19 cellular contexts compared by ENCODE assay signal in the genomic region with DNA sequence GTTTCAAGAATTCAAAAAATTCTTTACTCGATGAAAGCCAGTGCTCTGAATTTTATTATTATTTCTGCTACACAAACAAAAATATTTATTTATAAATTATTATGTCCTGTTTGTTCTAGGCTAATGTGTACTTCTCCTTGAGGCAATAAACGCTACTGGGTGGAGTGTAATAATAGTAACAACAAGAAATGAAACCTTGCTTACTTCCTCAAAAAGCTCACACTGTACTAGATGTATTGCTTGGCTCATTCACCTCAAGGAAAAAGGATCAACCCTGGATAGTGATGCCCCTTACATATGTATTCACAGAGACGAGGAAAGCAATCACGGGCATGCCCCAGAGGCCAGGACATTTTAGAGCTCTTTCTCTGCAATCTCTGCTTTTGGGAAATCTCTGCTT.
"Had no signal": no experiment of that assay in that cellular context is flagged by ENCODE, and none has a peak within 500 bp of the region (broad histone marks: within the 10 kb centered on the region; RNA-seq: fewer than 3 reads in every experiment).

No MANE protein-coding gene starts in this region.

- DNase-seq: activated CD4-positive, alpha-beta T cell treated with anti-CD3 and anti-CD28 coated beads for 1 hour; activated CD4-positive, alpha-beta T cell treated with anti-CD3 and anti-CD28 coated beads, Interleukin-2, amount 50 U/mL, for 4 hours; activated effector memory CD4-positive, alpha-beta T cell treated with anti-CD3 and anti-CD28 coated beads, Interleukin-2, amount 50 U/mL, for 16 hours; activated T-cell treated with anti-CD3 and anti-CD28 coated beads, Interleukin-2, amount 50 U/mL, for 72 hours; colonic mucosa; endodermal cell; foreskin fibroblast; glutamatergic neuron; hippocampal formation; left colon; lower lobe of right lung; pancreas; stimulated activated naive B cell treated with anti-CD40 and anti-IgM and Interleukin-4, amounts not matched to agents 10 μg/mL and 1 μg/mL and 100 μg/mL, for 72 hours; upper lobe of right lung; WERI-Rb-1 had no signal

- H3K4me1 ChIP-seq: ascending aorta, colonic mucosa, lower lobe of right lung, pancreas, upper lobe of right lung had no signal

- H3K36me3 ChIP-seq: ascending aorta, colonic mucosa, lower lobe of right lung, neutrophil, pancreas, upper lobe of right lung, WERI-Rb-1 had no signal

- H3K27me3 ChIP-seq: ascending aorta, colonic mucosa, neutrophil, pancreas, upper lobe of right lung had no signal

- ATAC-seq: activated T-cell treated with anti-CD3 and anti-CD28 coated beads, Interleukin-2, amount 50 U/mL, for 72 hours; left colon; lower lobe of right lung; natural killer cell treated with Interleukin-12 subunit alpha and Interleukin-12 subunit beta and Interleukin-15 and Interleukin-18, amount 100 ng/mL, for 72 hours; pancreas; sciatic nerve; stimulated activated naive B cell treated with anti-CD40 and anti-IgM and Interleukin-4, amounts not matched to agents 10 μg/mL and 1 μg/mL and 100 μg/mL, for 72 hours; upper lobe of right lung had no signal

- H3K4me3 ChIP-seq: ascending aorta, colonic mucosa, lower lobe of right lung, pancreas, upper lobe of right lung had no signal

- H3K9me3 ChIP-seq: ascending aorta, colonic mucosa, lower lobe of right lung, neutrophil, pancreas, upper lobe of right lung had no signal
